Comparison of ENCODE assay signal across 11 cellular contexts in the genomic region with DNA sequence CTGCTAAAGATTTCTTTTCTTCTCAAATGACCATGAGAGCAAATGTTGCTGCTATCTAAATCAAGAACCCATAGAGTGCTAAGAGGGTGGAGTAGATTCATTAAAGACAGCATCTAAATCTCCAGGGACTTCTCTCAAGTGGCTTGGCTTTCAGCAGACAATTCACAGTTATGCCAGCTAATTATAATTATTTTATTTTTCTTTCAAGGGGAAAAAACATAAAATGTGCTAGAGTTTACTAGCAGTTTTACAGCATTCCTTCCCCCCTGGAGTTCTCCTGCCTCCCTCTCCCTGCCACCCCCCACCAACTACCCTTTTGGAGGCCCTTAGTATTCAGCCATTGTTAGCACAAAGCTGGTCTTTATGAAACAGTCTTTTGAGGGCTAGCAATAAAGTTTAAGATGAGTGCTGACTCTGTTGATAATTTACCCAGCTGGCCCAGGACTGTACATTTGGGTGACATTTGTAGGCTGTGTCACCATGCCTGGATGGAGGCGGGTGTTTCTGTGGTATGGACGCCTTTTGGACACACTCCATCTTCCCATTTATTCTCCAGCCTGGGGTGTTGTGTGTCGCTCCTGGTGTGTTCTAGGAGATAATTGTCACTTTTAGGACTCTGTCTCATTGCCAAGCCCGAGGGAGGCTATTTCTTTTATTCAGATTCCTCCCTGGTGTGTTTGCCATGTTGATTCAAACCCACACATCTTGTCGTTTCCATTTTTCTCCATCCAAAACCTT.
DNase-seq lines count a peak whose midpoint lies in the region; ATAC-seq, FAIRE-seq and TF ChIP-seq lines count a peak whose summit lies in the region.
"Had no signal": no experiment of that assay in that cellular context is flagged by ENCODE, and none has a peak within 500 bp of the region (broad histone marks: within the 10 kb centered on the region; RNA-seq: fewer than 3 reads in every experiment).

No MANE protein-coding gene starts in this region.

- H3K36me3 ChIP-seq in OCI-LY3 (replicated peaks; ENCODE audit: low read depth, low read length) (no peaks in the 10 kb centered on the region), osteoblast (ENCODE audit: insufficient read depth, low read length) (no peaks in the 10 kb centered on the region), tibial nerve (no peaks in the 10 kb centered on the region)

- TF ChIP-seq EP300 in tibial nerve (IDR thresholded peaks at IDR 0.05): no peak

- H3K79me2 ChIP-seq in OCI-LY3 (ENCODE audit: low read length) (no peaks in the 10 kb centered on the region), osteoblast (ENCODE audit: insufficient read depth, low read length) (no peaks in the 10 kb centered on the region)

- H3K4me2 ChIP-seq in OCI-LY3 (ENCODE audit: low read length) (peak overlapping the region; percentile 31), osteoblast (ENCODE audit: insufficient read depth, low read length) (peak overlapping the region; percentile 37)

- TF ChIP-seq POLR2A in GM12892 (IDR thresholded peaks at IDR 0.05; ENCODE audit: low read depth, low read length): peak; percentile 6; the same call in 1 of the 2 replicates
- no peak for TF ChIP-seq POLR2A in tibial nerve (IDR thresholded peaks at IDR 0.05)

- H4K20me1 ChIP-seq in OCI-LY3 (ENCODE audit: insufficient read depth, low read length) (no peaks in the 10 kb centered on the region), osteoblast (ENCODE audit: insufficient read depth, low read length) (no peaks in the 10 kb centered on the region)

- DNase-seq in GM12892 (ENCODE audit: insufficient read length): no peak
- DNase-seq in NCI-H1436 treated with DMSO at 0.1 percent for 48 hours (lab: John Stamatoyannopoulos, UW): peak; percentile 77
- DNase-seq in osteoblast (ENCODE audit: insufficient read length, low spot score, missing footprints): no peak
- no peak for DNase-seq in tibial nerve (ENCODE audit: low spot score in 2 of 2)
- DNase-seq in stimulated activated CD4-positive, alpha-beta T cell treated with anti-CD3 and anti-CD28 coated beads, Interleukin-4, amount 100 ng/mL, for 24 hours: no peak
- DNase-seq: endodermal cell, T-helper 17 cell had no signal

- WGBS in tibial nerve, 2 donors: 39 to 42% methylated on average over 5 of the region's 5 CpGs

- FAIRE-seq in GM12892 (lab: Jason Lieb, UNC): peak; percentile 68
- FAIRE-seq: K562 had no signal

- H3K27ac ChIP-seq in OCI-LY3 (ENCODE audit: low read length) (no peak overlapping the region), osteoblast (ENCODE audit: low read depth, low read length) (no peak overlapping the region), tibial nerve (no peak overlapping the region)

- ATAC-seq in HG02610 (IDR thresholded peaks at IDR 0.05; ENCODE audit: unreplicated experiment): no peak
- ATAC-seq: activated T-helper 17 cell treated with anti-CD3 and anti-CD28 coated beads, Interleukin-2, amount 50 U/mL, for 72 hours; K562; T-helper 17 cell had no signal

- H3K4me1 ChIP-seq in OCI-LY3 (ENCODE audit: low read length): peaks cover 14% of the 10 kb centered on the region
- peaks cover 40% of the 10 kb centered on the region for H3K4me1 ChIP-seq in osteoblast (ENCODE audit: insufficient read depth, low read length)
- peaks cover 0 to 20% (median 9%) of the 10 kb centered on the region in 4 donors for H3K4me1 ChIP-seq in tibial nerve

- no peak overlapping the region for H2AFZ ChIP-seq in OCI-LY3 (ENCODE audit: low read depth, low read length)
- H2AFZ ChIP-seq in osteoblast (ENCODE audit: low read length): peak overlapping the region; percentile 24

- H3K4me3 ChIP-seq in OCI-LY3 (ENCODE audit: low read length) (no peak overlapping the region), osteoblast (ENCODE audit: insufficient read depth, low read length) (no peak overlapping the region), tibial nerve (no peak overlapping the region)
- H3K4me3 ChIP-seq: K562 had no signal

- H3K9ac ChIP-seq in OCI-LY3 (ENCODE audit: low read length): no peak overlapping the region

- H3K9me3 ChIP-seq in OCI-LY3 (ENCODE audit: insufficient read depth, low read length) (peaks cover 9% of the 10 kb centered on the region; the same call in 1 of the 2 replicates), osteoblast (ENCODE audit: low read depth, low read length) (no peaks in the 10 kb centered on the region), tibial nerve (no peaks in the 10 kb centered on the region)

- TF ChIP-seq CTCF in OCI-LY3 (IDR thresholded peaks at IDR 0.05; ENCODE audit: low read depth, low read length): no peak
- TF ChIP-seq CTCF in osteoblast (IDR thresholded peaks at IDR 0.05; ENCODE audit: extremely low read depth, low read depth, low read length): no peak
- no peak for TF ChIP-seq CTCF in tibial nerve (IDR thresholded peaks at IDR 0.05)

- H3K27me3 ChIP-seq in OCI-LY3 (ENCODE audit: low read depth, low read length) (peaks cover 71% of the 10 kb centered on the region), osteoblast (ENCODE audit: insufficient read depth, low read length) (no peaks in the 10 kb centered on the region), tibial nerve (no peaks in the 10 kb centered on the region)
